In genomic region chr2:62489702-62490101, GRCh38 we compare ENCODE assay signal across 17 cellular contexts. TPM values are rescaled to one million over a fixed set of nuclear protein-coding genes. Genes with fewer than 3 reads are reported as not detected.
DNase-seq lines count a peak whose midpoint lies in the region; ATAC-seq and TF ChIP-seq lines count a peak whose summit lies in the region.
"Had no signal": no experiment of that assay in that cellular context is flagged by ENCODE, and none has a peak within 500 bp of the region (broad histone marks: within the 10 kb centered on the region; RNA-seq: fewer than 3 reads in every experiment).

No MANE protein-coding gene starts in this region.

- H3K27ac Mint-ChIP-seq in osteocyte (ENCODE audit: unreplicated experiment) = peak overlapping the region; percentile 75
- H3K27ac Mint-ChIP-seq: CD14-positive monocyte; CD4-positive, alpha-beta memory T cell had no signal

- no peaks in the 10 kb centered on the region for H3K79me1 ChIP-seq in mesenchymal stem cell (replicated peaks; ENCODE audit: low read length, poor library complexity, severe bottlenecking)

- H3K9ac ChIP-seq in mesenchymal stem cell (ENCODE audit: low read length) = peak overlapping the region; percentile 53
- H3K9ac ChIP-seq: BLaER1 had no signal

- WGBS in right cardiac atrium = 52% methylated on average over 1 of the region's 1 CpG
- no CpG with 5 or more reads among the region's 1 CpG for WGBS in mesenchymal stem cell
- WGBS in adrenal gland, 4 donors = 59 to 86% (median 73%) methylated on average over 1 of the region's 1 CpG

- H2AFZ ChIP-seq in mesenchymal stem cell (ENCODE audit: low read depth, low read length) = no peak overlapping the region

- H2BK12ac ChIP-seq in mesenchymal stem cell (ENCODE audit: low read length in 2 of 2) = no peak overlapping the region

- TF ChIP-seq POLR2A in vagina (IDR thresholded peaks at IDR 0.05) = no peak
- TF ChIP-seq POLR2A in adrenal gland (IDR thresholded peaks at IDR 0.05) = no peak

- no peak overlapping the region for H3K4me2 ChIP-seq in mesenchymal stem cell (ENCODE audit: low read length, poor library complexity, severe bottlenecking)
- H3K4me2 ChIP-seq: BLaER1 had no signal

- H3K18ac ChIP-seq in mesenchymal stem cell (ENCODE audit: low read depth in 1 of 2, low read length in 2 of 2) = no peak overlapping the region

- H2BK120ac ChIP-seq in mesenchymal stem cell (ENCODE audit: low read depth, low read length) = no peak overlapping the region

- H4K91ac ChIP-seq in mesenchymal stem cell (ENCODE audit: low read length) = no peak overlapping the region

- no peaks in the 10 kb centered on the region for H3K36me3 Mint-ChIP-seq in osteocyte (ENCODE audit: unreplicated experiment)
- H3K36me3 Mint-ChIP-seq: CD14-positive monocyte; CD4-positive, alpha-beta memory T cell had no signal

- H3K4me3 Mint-ChIP-seq in osteocyte (ENCODE audit: unreplicated experiment) = no peak overlapping the region
- H3K4me3 Mint-ChIP-seq: CD14-positive monocyte; CD4-positive, alpha-beta memory T cell; H9 had no signal

- no peak overlapping the region for H3K4ac ChIP-seq in mesenchymal stem cell (ENCODE audit: low read depth in 1 of 2, low read length in 2 of 2)

- H3K36me3 ChIP-seq in left ventricle myocardium inferior (no peaks in the 10 kb centered on the region), mesenchymal stem cell (ENCODE audit: control insufficient read depth in 1 of 2, insufficient read depth in 2 of 2, low read depth in 1 of 2, low read length in 2 of 2) (no peaks in the 10 kb centered on the region), vagina (no peaks in the 10 kb centered on the region), adrenal gland (replicated peaks in 1 of 2) (no peaks in the 10 kb centered on the region)
- H3K36me3 ChIP-seq: BLaER1 had no signal

- no peak overlapping the region for H3K4me3 ChIP-seq in left ventricle myocardium inferior
- H3K4me3 ChIP-seq in right cardiac atrium (ENCODE audit: low read length) = no peak overlapping the region
- H3K4me3 ChIP-seq in mesenchymal stem cell (ENCODE audit: insufficient read depth in 1 of 2, low read depth in 1 of 2, low read length in 2 of 2) = no peak overlapping the region
- H3K4me3 ChIP-seq in vagina = no peak overlapping the region
- H3K4me3 ChIP-seq in adrenal gland = no peak overlapping the region
- H3K4me3 ChIP-seq: BLaER1 had no signal

- no peak for ATAC-seq in right cardiac atrium

- intact Hi-C loops in left ventricle myocardium inferior (cut with micrococcal nuclease) (no loop called here), right cardiac atrium (cut with DNase I) (no loop called here), vagina (cut with DNase I) (no loop called here), adrenal gland (cut with DNase I) (no loop called here)

- H4K8ac ChIP-seq in mesenchymal stem cell (ENCODE audit: low read length) = no peak overlapping the region

- DNase-seq in left ventricle myocardium inferior (no peak), right cardiac atrium (no peak), mesenchymal stem cell (no peak), osteocyte (ENCODE audit: extremely low spot score, unreplicated experiment) (no peak), vagina (ENCODE audit: extremely low spot score in 2 of 2) (no peak), GM19240 (ENCODE audit: insufficient read length, low spot score) (no peak), adrenal gland (no peak)
- no peak for DNase-seq in activated T-cell treated with anti-CD3 and anti-CD28 coated beads, Interleukin-2, amount 50 U/mL, for 48 hours
- DNase-seq: 8988T; CD4-positive, alpha-beta memory T cell; DMS153; DMS79; GDM1; H9 had no signal

- H3K23ac ChIP-seq in mesenchymal stem cell (ENCODE audit: low read length in 2 of 2) = no peak overlapping the region

- H2BK5ac ChIP-seq in mesenchymal stem cell (ENCODE audit: low read depth, low read length, poor library complexity, severe bottlenecking) = no peak overlapping the region

- no peak for TF ChIP-seq CTCF in left ventricle myocardium inferior (IDR thresholded peaks at IDR 0.05; ENCODE audit: borderline replicate concordance)
- TF ChIP-seq CTCF in osteocyte (IDR thresholded peaks at IDR 0.05) = no peak
- no peak for TF ChIP-seq CTCF in vagina (IDR thresholded peaks at IDR 0.05)
- no peak for TF ChIP-seq CTCF in adrenal gland (IDR thresholded peaks at IDR 0.05)

- H3K27ac ChIP-seq in left ventricle myocardium inferior (replicated peaks) (peak overlapping the region; percentile 47), right cardiac atrium (ENCODE audit: low read length) (no peak overlapping the region), mesenchymal stem cell (ENCODE audit: low read length, poor library complexity, severe bottlenecking) (no peak overlapping the region), vagina (peak overlapping the region; percentile 20), adrenal gland (no peak overlapping the region)
- H3K27ac ChIP-seq: BLaER1, HL-60 had no signal

- H3K4me1 Mint-ChIP-seq in osteocyte (ENCODE audit: unreplicated experiment) = peaks cover 43% of the 10 kb centered on the region
- H3K4me1 Mint-ChIP-seq: CD14-positive monocyte; CD4-positive, alpha-beta memory T cell had no signal

- H3K27me3 ChIP-seq in left ventricle myocardium inferior (ENCODE audit: low read depth) (no peaks in the 10 kb centered on the region), right cardiac atrium (ENCODE audit: control insufficient read depth, insufficient read depth) (no peaks in the 10 kb centered on the region), mesenchymal stem cell (ENCODE audit: control insufficient read depth in 1 of 2, insufficient read depth in 1 of 2, low read length in 2 of 2) (no peaks in the 10 kb centered on the region), vagina (no peaks in the 10 kb centered on the region), adrenal gland (no peaks in the 10 kb centered on the region)
- H3K27me3 ChIP-seq: BLaER1 had no signal

- H2AK5ac ChIP-seq in mesenchymal stem cell (ENCODE audit: low read length, severe bottlenecking) = no peak overlapping the region

- H3K4me1 ChIP-seq in left ventricle myocardium inferior = peaks cover 23% of the 10 kb centered on the region
- H3K4me1 ChIP-seq in right cardiac atrium (ENCODE audit: control insufficient read depth, insufficient read depth, low read length) = peaks cover 9% of the 10 kb centered on the region
- H3K4me1 ChIP-seq in mesenchymal stem cell (ENCODE audit: control insufficient read depth, insufficient read depth, low read depth, low read length) = no peaks in the 10 kb centered on the region
- H3K4me1 ChIP-seq in vagina = peaks cover 41% of the 10 kb centered on the region
- peaks cover 0 to 11% of the 10 kb centered on the region in 2 donors for H3K4me1 ChIP-seq in adrenal gland (replicated peaks in 1 of 2)
- H3K4me1 ChIP-seq: BLaER1 had no signal

- no peak overlapping the region for H3K14ac ChIP-seq in mesenchymal stem cell (ENCODE audit: low read length in 2 of 2)

- no peaks in the 10 kb centered on the region for H3K9me3 Mint-ChIP-seq in osteocyte (ENCODE audit: unreplicated experiment)
- H3K9me3 Mint-ChIP-seq: CD14-positive monocyte; CD4-positive, alpha-beta memory T cell; H9 had no signal

- H3K27me3 Mint-ChIP-seq in osteocyte (ENCODE audit: unreplicated experiment) = no peaks in the 10 kb centered on the region

- H2BK15ac ChIP-seq in mesenchymal stem cell (ENCODE audit: low read depth, poor library complexity, severe bottlenecking) = no peak overlapping the region

- H3K9me3 ChIP-seq in left ventricle myocardium inferior (replicated peaks) = no peaks in the 10 kb centered on the region
- no peaks in the 10 kb centered on the region for H3K9me3 ChIP-seq in right cardiac atrium (ENCODE audit: control insufficient read depth, low read length)
- H3K9me3 ChIP-seq in mesenchymal stem cell (ENCODE audit: control insufficient read depth, low read length) = no peaks in the 10 kb centered on the region
- no peaks in the 10 kb centered on the region for H3K9me3 ChIP-seq in vagina
- H3K9me3 ChIP-seq in adrenal gland (replicated peaks in 1 of 3) = no peaks in the 10 kb centered on the region
- H3K9me3 ChIP-seq: BLaER1 had no signal

RNA-seq across cellular contexts. Expression of gene TMEM17, which starts 16.3 kb away (rescaled TPM):
- total RNA-seq in left ventricle myocardium inferior (2.2 TPM), right cardiac atrium (1 to 10 TPM; 1.5 to 2.9 (median 1.7) TPM), osteocyte (2.1 and 2.6 TPM in 2 replicates), vagina (0.98 TPM), adrenal gland (1 to 10 TPM in 7 of 8 donors, under 1 TPM in 1; 0.30 to 6.5 (median 3.5) TPM)
- polyA plus RNA-seq in right cardiac atrium (2.0 TPM), adrenal gland (1 to 10 TPM; 1.1 to 7.2 (median 1.5) TPM)
- 2.8 TPM for polyA plus RNA-seq in mesenchymal stem cell (2013, experiment 1 of 2)
- polyA plus RNA-seq in mesenchymal stem cell (2013, experiment 2 of 2) = 2.8 TPM
- total RNA-seq: CD4-positive, alpha-beta memory T cell had no signal
- polyA plus RNA-seq: CD4-positive, alpha-beta memory T cell had no signal

Comparison
In these comparisons a context has a peak if more than half of its experiments do, and no peak if none do; other contexts are left out.
1. H3K27ac ChIP-seq: peak in left ventricle myocardium inferior (single experiment) and vagina (single experiment); none in right cardiac atrium (single experiment), mesenchymal stem cell (single experiment) and adrenal gland (0 of 5).